Comparison of ENCODE assay signal across 25 cellular contexts in genomic region chr10:49288341-49289065, GRCh38. TPM values are rescaled to one million over a fixed set of nuclear protein-coding genes. Genes with fewer than 3 reads are reported as not detected.
"Had no signal": no experiment of that assay in that cellular context is flagged by ENCODE, and none has a peak within 500 bp of the region (broad histone marks: within the 10 kb centered on the region; RNA-seq: fewer than 3 reads in every experiment).

No MANE protein-coding gene starts in this region.

- H3K27ac ChIP-seq: esophagus squamous epithelium, gastroesophageal sphincter, thoracic aorta, vagina, VCaP had no signal

- H3K27me3 ChIP-seq: vagina had no signal

- ATAC-seq: activated CD4-positive, CD25-positive, alpha-beta regulatory T cell treated with anti-CD3 and anti-CD28 coated beads, Interleukin-2, amount 50 U/mL, for 24 hours; activated CD8-positive, alpha-beta T cell treated with anti-CD3 and anti-CD28 coated beads for 36 hours; activated naive CD4-positive, alpha-beta T cell treated with anti-CD3 and anti-CD28 coated beads, Interleukin-2, amount 50 U/mL, for 72 hours; effector memory CD8-positive, alpha-beta T cell; gastroesophageal sphincter; naive thymus-derived CD4-positive, alpha-beta T cell; stimulated activated naive B cell treated with anti-CD40 and anti-IgM and Interleukin-4, amounts not matched to agents 10 μg/mL and 1 μg/mL and 100 μg/mL, for 72 hours had no signal

- H3K4me3 ChIP-seq: esophagus squamous epithelium, gastroesophageal sphincter, lung, thoracic aorta, vagina had no signal

- H3K9me3 ChIP-seq: esophagus squamous epithelium, gastroesophageal sphincter, thoracic aorta, vagina had no signal

- H3K36me3 ChIP-seq: esophagus squamous epithelium, gastroesophageal sphincter, thoracic aorta, vagina had no signal

- DNase-seq: activated CD4-positive, alpha-beta T cell treated with anti-CD3 and anti-CD28 coated beads, Interleukin-2, amount 10 ng/mL, durations not matched to agents 24 days and 14 days; activated CD8-positive, alpha-beta T cell treated with anti-CD3 and anti-CD28 coated beads for 36 hours; activated T-cell treated with anti-CD3 and anti-CD28 coated beads, Interleukin-2, amount 50 U/mL, for 1 hour; aorta; caudate nucleus; effector memory CD8-positive, alpha-beta T cell; esophagus squamous epithelium; hypothalamus; naive thymus-derived CD4-positive, alpha-beta T cell; stimulated activated CD4-positive, alpha-beta T cell treated with anti-CD3 and anti-CD28 coated beads, Interleukin-2, amount 100 ng/mL, for 48 hours; stimulated activated CD8-positive, alpha-beta memory T cell treated with anti-CD3 and anti-CD28 coated beads, Interleukin-4, amount 100 ng/mL, for 48 hours; stimulated activated naive B cell treated with anti-CD40 and anti-IgM and Interleukin-4, amounts not matched to agents 10 μg/mL and 1 μg/mL and 100 μg/mL, for 72 hours; T-helper 2 cell had no signal

- H3K4me1 ChIP-seq: esophagus squamous epithelium, gastroesophageal sphincter, vagina had no signal

RNA-seq across cellular contexts. Expression of gene C10orf71, which starts 10.5 kb away (rescaled TPM):
- total RNA-seq: activated CD4-positive, alpha-beta T cell treated with anti-CD3 and anti-CD28 coated beads, Interleukin-2, amount 10 ng/mL, durations not matched to agents 24 days and 14 days; activated CD8-positive, alpha-beta T cell treated with anti-CD3 and anti-CD28 coated beads for 36 hours; activated naive CD4-positive, alpha-beta T cell treated with anti-CD3 and anti-CD28 coated beads, Interleukin-2, amount 50 U/mL, for 72 hours; dermis microvascular lymphatic vessel endothelial cell; lung; naive thymus-derived CD4-positive, alpha-beta T cell; neural crest cell; omental fat pad; progenitor cell of endocrine pancreas; vagina had no signal
- polyA plus RNA-seq: keratinocyte; lung; naive thymus-derived CD4-positive, alpha-beta T cell had no signal
